20 cellular contexts compared by ENCODE assay signal in genomic region chr10:119706521-119707278, GRCh38. TPM values are rescaled to one million over a fixed set of nuclear protein-coding genes. Genes with fewer than 3 reads are reported as not detected.
A peak's percentile ranks its signal among the peaks of the same experiment; 100 is the strongest.
DNase-seq lines count a peak whose midpoint lies in the region; ATAC-seq and TF ChIP-seq lines count a peak whose summit lies in the region.
"Had no signal": no experiment of that assay in that cellular context is flagged by ENCODE, and none has a peak within 500 bp of the region (broad histone marks: within the 10 kb centered on the region; RNA-seq: fewer than 3 reads in every experiment).

No MANE protein-coding gene starts in this region.

- H3K4me1 ChIP-seq in CD4-positive, CD25-positive, alpha-beta regulatory T cell (ENCODE audit: control insufficient read depth, insufficient read depth, low read length, poor library complexity, severe bottlenecking): peaks cover 22% of the 10 kb centered on the region
- H3K4me1 ChIP-seq in OCI-LY3 (ENCODE audit: low read length) (peaks cover 78% of the 10 kb centered on the region), Caco-2 (no peaks in the 10 kb centered on the region)
- H3K4me1 ChIP-seq: right lobe of liver had no signal

- H4K20me1 ChIP-seq in OCI-LY3 (ENCODE audit: insufficient read depth, low read length): no peaks in the 10 kb centered on the region

- peaks cover 15% of the 10 kb centered on the region for H3K36me3 Mint-ChIP-seq in CD4-positive, CD25-positive, alpha-beta regulatory T cell
- H3K36me3 Mint-ChIP-seq in brain (peaks cover 3% of the 10 kb centered on the region), Caco-2 (ENCODE audit: insufficient read depth, unreplicated experiment) (no peaks in the 10 kb centered on the region)
- H3K36me3 Mint-ChIP-seq: CD8-positive, alpha-beta T cell had no signal

- no peak overlapping the region for H3K4me3 Mint-ChIP-seq in CD4-positive, CD25-positive, alpha-beta regulatory T cell
- peak overlapping the region in 2 of 5 experiments; percentile 6 to 52 for H3K4me3 Mint-ChIP-seq in brain
- no peak overlapping the region for H3K4me3 Mint-ChIP-seq in Caco-2 (ENCODE audit: unreplicated experiment)
- H3K4me3 Mint-ChIP-seq: activated CD4-positive, alpha-beta T cell treated with anti-CD3 and anti-CD28 coated beads, Interleukin-2, amount 10 ng/mL, durations not matched to agents 7 days and 5 days; CD8-positive, alpha-beta T cell had no signal

- peak overlapping the region; percentile 27 to 76 (median 60) for H3K27ac Mint-ChIP-seq in CD4-positive, CD25-positive, alpha-beta regulatory T cell
- peak overlapping the region; percentile 54 to 92 (median 84) for H3K27ac Mint-ChIP-seq in brain
- H3K27ac Mint-ChIP-seq in Caco-2 (ENCODE audit: unreplicated experiment): no peak overlapping the region
- H3K27ac Mint-ChIP-seq: CD8-positive, alpha-beta T cell had no signal

- H3K36me3 ChIP-seq in CD4-positive, CD25-positive, alpha-beta regulatory T cell (ENCODE audit: control insufficient read depth, insufficient read depth, low read length): peaks cover 3% of the 10 kb centered on the region
- peaks cover 28% of the 10 kb centered on the region for H3K36me3 ChIP-seq in OCI-LY3 (replicated peaks; ENCODE audit: low read depth, low read length)
- no peaks in the 10 kb centered on the region for H3K36me3 ChIP-seq in Caco-2 (ENCODE audit: control insufficient read depth, insufficient read depth, low read length)
- H3K36me3 ChIP-seq: brain microvascular endothelial cell, right lobe of liver, tibial artery had no signal

- H3K4me3 ChIP-seq in CD4-positive, CD25-positive, alpha-beta regulatory T cell (ENCODE audit: low read depth, low read length): no peak overlapping the region
- no peak overlapping the region for H3K4me3 ChIP-seq in OCI-LY3 (ENCODE audit: low read length)
- no peak overlapping the region for H3K4me3 ChIP-seq in Caco-2 (ENCODE audit: low read depth, low read length)
- H3K4me3 ChIP-seq: dorsolateral prefrontal cortex, GM23248, right lobe of liver, tibial artery had no signal

- POLR2A ChIA-PET in Caco-2 (lab: Charles Lee): interaction anchor here (1.0 kb wide), 1 partner anchor 14 kb away, joined by 7 read pairs; no protein-coding TSS in a partner anchor

- peak; percentile 49 for DNase-seq in DMS 273 (lab: John Stamatoyannopoulos, UW; ENCODE audit: unreplicated experiment)
- DNase-seq in DMS 273 treated with DMSO at 0.1 percent for 48 hours (lab: John Stamatoyannopoulos, UW): no peak
- DNase-seq in CD4-positive, CD25-positive, alpha-beta regulatory T cell: no peak
- DNase-seq in Caco-2: no peak
- no peak for DNase-seq in NK-92 treated with Interleukin-12 subunit alpha and Interleukin-12 subunit beta, amount 100 ng/mL, for 24 hours (lab: John Stamatoyannopoulos, UW)
- DNase-seq in NCI-H1048 (lab: John Stamatoyannopoulos, UW): no peak
- DNase-seq: activated CD4-positive, alpha-beta T cell treated with anti-CD3 and anti-CD28 coated beads, Interleukin-2, amount 10 ng/mL, durations not matched to agents 7 days and 5 days; brain microvascular endothelial cell; CD8-positive, alpha-beta T cell; dorsolateral prefrontal cortex; GM23248; kidney; midbrain; NCI-H187 treated with DMSO at 0.1 percent for 48 hours; right lobe of liver; SHP77 treated with DMSO at 0.1 percent for 48 hours; tibial artery had no signal

- H3K4me1 Mint-ChIP-seq in CD4-positive, CD25-positive, alpha-beta regulatory T cell: peaks cover 21 to 57% (median 35%) of the 10 kb centered on the region in 4 donors
- H3K4me1 Mint-ChIP-seq in brain (peaks cover 18% of the 10 kb centered on the region), Caco-2 (ENCODE audit: low read depth, unreplicated experiment) (no peaks in the 10 kb centered on the region)

- H3K27me3 ChIP-seq in CD4-positive, CD25-positive, alpha-beta regulatory T cell (ENCODE audit: control insufficient read depth, insufficient read depth, low read length): no peaks in the 10 kb centered on the region
- no peaks in the 10 kb centered on the region for H3K27me3 ChIP-seq in OCI-LY3 (ENCODE audit: low read depth, low read length)
- no peaks in the 10 kb centered on the region for H3K27me3 ChIP-seq in Caco-2 (replicated peaks; ENCODE audit: control insufficient read depth, insufficient read depth, low read length)
- H3K27me3 ChIP-seq: brain microvascular endothelial cell, dorsolateral prefrontal cortex, right lobe of liver, tibial artery had no signal

- H3K9me3 ChIP-seq in CD4-positive, CD25-positive, alpha-beta regulatory T cell (ENCODE audit: control insufficient read depth in 2 of 2, low read length in 2 of 2): peaks cover 9 to 23% of the 10 kb centered on the region in 2 experiments
- H3K9me3 ChIP-seq in OCI-LY3 (ENCODE audit: insufficient read depth, low read length): peaks cover 24% of the 10 kb centered on the region
- peaks cover 20% of the 10 kb centered on the region; the same call in 1 of the 2 replicates for H3K9me3 ChIP-seq in Caco-2
- H3K9me3 ChIP-seq: right lobe of liver, tibial artery had no signal

- no TSS peak for BruUV-seq in Caco-2 (replicated peaks; lab: Mats Ljungman, UMichigan)

- TF ChIP-seq CTCF in OCI-LY3 (IDR thresholded peaks at IDR 0.05; ENCODE audit: low read depth, low read length) (no peak), brain (conservative IDR thresholded peaks at IDR 0.05) (no peak), Caco-2 (IDR thresholded peaks at IDR 0.05; ENCODE audit: insufficient read depth in 1 of 2, low read depth in 1 of 2, low read length in 1 of 2, severe bottlenecking in 1 of 2, unreplicated experiment in 1 of 2) (no peak)

- no peak overlapping the region for H3K27ac ChIP-seq in CD4-positive, CD25-positive, alpha-beta regulatory T cell (ENCODE audit: insufficient read depth, low read length, poor library complexity, severe bottlenecking)
- peak overlapping the region; percentile 96 for H3K27ac ChIP-seq in OCI-LY3 (ENCODE audit: low read length)
- H3K27ac ChIP-seq: 22Rv1, brain microvascular endothelial cell, dorsolateral prefrontal cortex, GM23248, right lobe of liver, tibial artery had no signal

- intact Hi-C loops in Caco-2 (cut with micrococcal nuclease; ENCODE audit: unreplicated experiment): no loop called here

- H3K27me3 Mint-ChIP-seq in CD4-positive, CD25-positive, alpha-beta regulatory T cell: peaks cover 11% of the 10 kb centered on the region
- H3K27me3 Mint-ChIP-seq in brain (peaks cover 4% of the 10 kb centered on the region), Caco-2 (ENCODE audit: insufficient read depth, unreplicated experiment) (no peaks in the 10 kb centered on the region)
- H3K27me3 Mint-ChIP-seq: activated CD4-positive, alpha-beta T cell treated with anti-CD3 and anti-CD28 coated beads, Interleukin-2, amount 10 ng/mL, durations not matched to agents 7 days and 5 days had no signal

- peak overlapping the region; percentile 5; the same call in 1 of the 2 replicates for H3K9ac ChIP-seq in OCI-LY3 (ENCODE audit: low read length)
- H3K9ac ChIP-seq: GM23248 had no signal

- peak overlapping the region; percentile 1; the same call in 1 of the 2 replicates for H3K4me2 ChIP-seq in OCI-LY3 (ENCODE audit: low read length)

- no peaks in the 10 kb centered on the region for H3K79me2 ChIP-seq in OCI-LY3 (ENCODE audit: low read length)

- H2AFZ ChIP-seq in OCI-LY3 (ENCODE audit: low read depth, low read length): no peak overlapping the region
- H2AFZ ChIP-seq: GM23248 had no signal

- CTCF ChIA-PET in Caco-2 (lab: Charles Lee): no interaction called here

- ATAC-seq in CD4-positive, CD25-positive, alpha-beta regulatory T cell (ENCODE audit: low read depth in 2 of 2): no peak
- ATAC-seq: CD8-positive, alpha-beta T cell; right lobe of liver had no signal

- H3K9me3 Mint-ChIP-seq in CD4-positive, CD25-positive, alpha-beta regulatory T cell: peaks cover 0 to 19% (median 4%) of the 10 kb centered on the region in 7 donors
- H3K9me3 Mint-ChIP-seq in brain: peaks cover 6 to 22% (median 19%) of the 10 kb centered on the region in 5 experiments
- peaks cover 13% of the 10 kb centered on the region for H3K9me3 Mint-ChIP-seq in Caco-2 (ENCODE audit: unreplicated experiment)

RNA-seq across cellular contexts. Expression of gene INPP5F, which starts 19.1 kb away (rescaled TPM):
- 22.1 TPM for total RNA-seq in CD4-positive, CD25-positive, alpha-beta regulatory T cell
- polyA plus RNA-seq in CD4-positive, CD25-positive, alpha-beta regulatory T cell: 10 to 100 TPM; 10.4 to 14.3 (median 10.9) TPM
- 14.4 TPM for polyA plus RNA-seq in brain (ENCODE audit: insufficient read depth, low read depth, low replicate concordance)
- 26.4 and 26.9 TPM in 2 replicates for total RNA-seq in Caco-2 (2022)

RNA-seq across cellular contexts. Expression of gene BAG3, which starts 55.5 kb away (rescaled TPM):
- total RNA-seq in CD4-positive, CD25-positive, alpha-beta regulatory T cell: 38.2 TPM
- polyA plus RNA-seq in CD4-positive, CD25-positive, alpha-beta regulatory T cell: 1 to 10 TPM; 6.7 to 8.7 (median 7.4) TPM
- 20.6 TPM for polyA plus RNA-seq in brain (ENCODE audit: insufficient read depth, low read depth, low replicate concordance)
- total RNA-seq in Caco-2 (2022): 30.7 and 31.6 TPM in 2 replicates
